Comparison of ENCODE assay signal across 1 cellular context in genomic region chr17:1710807-1711553, GRCh38.
A peak's percentile ranks its signal among the peaks of the same experiment; 100 is the strongest.
TF ChIP-seq lines count a peak whose summit lies in the region.

No MANE protein-coding gene starts in this region.

TF ChIP-seq in endothelial cell of umbilical vein, 7 proteins besides CTCF, POLR2A, EP300 and RAD21:
- TF ChIP-seq FOS (IDR thresholded peaks at IDR 0.05; ENCODE audit: borderline replicate concordance, insufficient read depth, low read length) (no peak), POLR2AphosphoS5 (IDR thresholded peaks at IDR 0.05; ENCODE audit: insufficient read depth, low read depth, low read length) (peak; percentile 8), EZH2 (IDR thresholded peaks at IDR 0.05; ENCODE audit: borderline replicate concordance, low read depth, low read length, severe bottlenecking) (no peak)
